16 cellular contexts compared by ENCODE assay signal in the genomic region with DNA sequence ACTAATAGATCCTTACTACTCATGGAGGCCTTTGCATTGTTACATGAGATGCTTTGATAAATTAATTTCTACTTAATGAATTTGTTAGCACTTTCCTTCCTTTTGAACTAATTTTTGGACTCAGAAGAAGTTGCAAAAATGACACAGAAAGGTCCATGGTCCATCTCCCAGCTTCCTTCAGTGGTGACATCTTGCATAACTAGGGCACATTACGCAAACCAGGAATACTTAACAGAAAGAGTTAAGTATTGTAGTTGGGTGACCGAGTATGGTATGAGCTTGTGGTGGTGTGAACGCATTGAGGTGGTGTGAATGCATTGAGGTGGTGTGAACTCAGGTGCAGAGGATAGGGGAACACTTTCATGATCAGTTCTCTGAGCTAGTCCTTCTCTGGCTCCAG.
DNase-seq lines count a peak whose midpoint lies in the region; ATAC-seq, FAIRE-seq and TF ChIP-seq lines count a peak whose summit lies in the region.
"Had no signal": no experiment of that assay in that cellular context is flagged by ENCODE, and none has a peak within 500 bp of the region (broad histone marks: within the 10 kb centered on the region; RNA-seq: fewer than 3 reads in every experiment).

No MANE protein-coding gene starts in this region.

- no peaks in the 10 kb centered on the region for H3K9me2 ChIP-seq in MM.1S (replicated peaks; ENCODE audit: insufficient read depth, low read length)

- no peak overlapping the region for H4K5ac ChIP-seq in H1 (ENCODE audit: insufficient read length, low read depth, low read length)

- H3K23me2 ChIP-seq in H1 (ENCODE audit: low read depth, low read length) = no peaks in the 10 kb centered on the region

- TF ChIP-seq POLR2A in H1 (IDR thresholded peaks at IDR 0.05; ENCODE audit: control extremely low read depth in 1 of 2, low read depth in 2 of 2, low read length in 2 of 2) = no peak

- no peak for TF ChIP-seq CTCF in H1 (IDR thresholded peaks at IDR 0.05; ENCODE audit: control extremely low read depth in 1 of 3, insufficient read depth in 1 of 3, low read depth in 1 of 3, low read length in 3 of 3)
- no peak for TF ChIP-seq CTCF in lung (IDR thresholded peaks at IDR 0.05; ENCODE audit: control extremely low read depth, extremely low read depth)
- TF ChIP-seq CTCF in A673 (conservative IDR thresholded peaks at IDR 0.05; ENCODE audit: low read depth, low read length) = no peak
- no peak for TF ChIP-seq CTCF in MM.1S (IDR thresholded peaks at IDR 0.05; ENCODE audit: low read length)

- H3K9me3 ChIP-seq in H1 (ENCODE audit: insufficient read depth in 2 of 2, low read depth in 1 of 2, low read length in 1 of 2) (no peaks in the 10 kb centered on the region), lung (ENCODE audit: control insufficient read depth in 2 of 2, insufficient read depth in 1 of 2, low read length in 1 of 2) (no peaks in the 10 kb centered on the region), A673 (ENCODE audit: low read depth, low read length, poor library complexity, severe bottlenecking) (no peaks in the 10 kb centered on the region), MM.1S (replicated peaks; ENCODE audit: insufficient read depth, low read length) (no peaks in the 10 kb centered on the region)
- H3K9me3 ChIP-seq: A549, HAP-1 had no signal

- H2BK5ac ChIP-seq in H1 (ENCODE audit: low read depth, low read length) = no peak overlapping the region

- POLR2A ChIA-PET in H1 (lab: Charles Lee; ENCODE audit: partially characterized antibody) (no interaction called here), A673 (lab: Charles Lee; ENCODE audit: low non-redundant PET) (no interaction called here)

- H3K4ac ChIP-seq in H1 (replicated peaks; ENCODE audit: insufficient read length, low read depth, low read length) = no peak overlapping the region

- H3K23ac ChIP-seq in H1 (ENCODE audit: insufficient read length) = no peak overlapping the region

- CTCF ChIA-PET in H1 (lab: Charles Lee; ENCODE audit: partially characterized antibody) = interaction anchor here (0.6 to 1.2 kb wide), 4 partner anchors 15 to 388 kb away, joined by 3 read pairs; no protein-coding TSS in a partner anchor
- CTCF ChIA-PET in A673 (lab: Charles Lee) = no interaction called here

- H2BK12ac ChIP-seq in H1 (ENCODE audit: low read depth, low read length) = no peak overlapping the region

- H3K27ac ChIP-seq in H1 (ENCODE audit: low read depth, low read length) (no peak overlapping the region), lung (ENCODE audit: low read depth in 1 of 2, low read length in 1 of 2) (no peak overlapping the region), A673 (ENCODE audit: low read depth, low read length, poor library complexity, severe bottlenecking) (no peak overlapping the region), MM.1S (ENCODE audit: low read length) (no peak overlapping the region)
- H3K27ac ChIP-seq: GM23248 had no signal

- no peak overlapping the region for H4K8ac ChIP-seq in H1 (ENCODE audit: extremely low read depth, insufficient read depth, low read length)

- no peaks in the 10 kb centered on the region; a peak in 1 of 7 replicates for H3K4me1 ChIP-seq in H1 (replicated peaks in 1 of 4; ENCODE audit: control insufficient read depth in 3 of 4, insufficient read depth in 4 of 4, low read length in 3 of 4)
- peaks cover 0 to 18% of the 10 kb centered on the region in 2 donors for H3K4me1 ChIP-seq in lung (ENCODE audit: control insufficient read depth in 2 of 2, insufficient read depth in 2 of 2, low read length in 2 of 2)
- no peaks in the 10 kb centered on the region for H3K4me1 ChIP-seq in A673 (ENCODE audit: insufficient read depth, low read length, poor library complexity, severe bottlenecking)
- H3K4me1 ChIP-seq in MM.1S (ENCODE audit: low read length) = no peaks in the 10 kb centered on the region
- H3K4me1 ChIP-seq: A549, HAP-1 had no signal

- no peak overlapping the region for H4K91ac ChIP-seq in H1 (replicated peaks; ENCODE audit: insufficient read length, low read length)

- no peak overlapping the region for H3K9ac ChIP-seq in H1 (replicated peaks in 1 of 4; ENCODE audit: extremely low read depth in 1 of 4, low read depth in 3 of 4, low read length in 3 of 4)
- no peak overlapping the region for H3K9ac ChIP-seq in MM.1S (ENCODE audit: low read length)
- H3K9ac ChIP-seq: GM23248 had no signal

- TF ChIP-seq EP300 in H1 (IDR thresholded peaks at IDR 0.05; ENCODE audit: borderline replicate concordance in 1 of 2, low read depth in 2 of 2, low read length in 2 of 2) = no peak

- H3K79me1 ChIP-seq in H1 (ENCODE audit: low read depth, low read length) = no peaks in the 10 kb centered on the region

- 87% methylated on average over 3 of the region's 3 CpGs; no CpG with 5 or more reads in 1 of the 2 experiments for WGBS in H1 (ENCODE audit: extremely low coverage in 1 of 2, insufficient coverage in 1 of 2, insufficient read length in 1 of 2, insufficient replicate concordance in 2 of 2, low coverage in 1 of 2, low lambda C conversion rate in 2 of 2, missing lambda C conversion rate in 1 of 2), 2 experiments
- 80 to 87% methylated on average over 3 of the region's 3 CpGs for WGBS in lung, 2 donors

- H2BK20ac ChIP-seq in H1 (ENCODE audit: low read length) = no peak overlapping the region

- H2AK5ac ChIP-seq in H1 (ENCODE audit: low read depth, low read length) = no peak overlapping the region

- no peak overlapping the region for H2BK120ac ChIP-seq in H1 (replicated peaks; ENCODE audit: low read depth, low read length)

- no peak for ATAC-seq in lung (ENCODE audit: insufficient read depth, low FRiP score)
- ATAC-seq: A549; CD8-positive, alpha-beta T cell had no signal

- H3K4me3 ChIP-seq in H1 (ENCODE audit: extremely low read depth in 1 of 4, insufficient read depth in 2 of 4, low read depth in 3 of 4, low read length in 4 of 4) (no peak overlapping the region), lung (no peak overlapping the region), A673 (ENCODE audit: low read depth, low read length, poor library complexity, severe bottlenecking) (no peak overlapping the region), MM.1S (ENCODE audit: low read length) (no peak overlapping the region)
- H3K4me3 ChIP-seq: A549, GM23248, HAP-1 had no signal

- H3K36me3 ChIP-seq in H1 (ENCODE audit: control insufficient read depth in 2 of 4, insufficient read depth in 4 of 4, low read length in 3 of 4) = no peaks in the 10 kb centered on the region
- no peaks in the 10 kb centered on the region for H3K36me3 ChIP-seq in lung (ENCODE audit: control insufficient read depth in 2 of 2, insufficient read depth in 2 of 2, low read length in 2 of 2)
- H3K36me3 ChIP-seq in A673 (ENCODE audit: insufficient read depth, low read length, poor library complexity, severe bottlenecking) = no peaks in the 10 kb centered on the region
- no peaks in the 10 kb centered on the region for H3K36me3 ChIP-seq in MM.1S (replicated peaks; ENCODE audit: insufficient read depth, low read length)
- H3K36me3 ChIP-seq: HAP-1 had no signal

- intact Hi-C loops in A673 (cut with micrococcal nuclease; ENCODE audit: unreplicated experiment) = no loop called here

- H2BK15ac ChIP-seq in H1 (ENCODE audit: low read length) = no peak overlapping the region

- H3K27me3 ChIP-seq in H1 (replicated peaks in 1 of 4; ENCODE audit: control insufficient read depth in 3 of 4, extremely low read depth in 1 of 4, insufficient read depth in 3 of 4, low read length in 3 of 4) = no peaks in the 10 kb centered on the region
- no peaks in the 10 kb centered on the region for H3K27me3 ChIP-seq in lung (ENCODE audit: control insufficient read depth, insufficient read depth)
- no peaks in the 10 kb centered on the region for H3K27me3 ChIP-seq in A673 (replicated peaks; ENCODE audit: insufficient read depth, low read depth, low read length, poor library complexity)
- no peaks in the 10 kb centered on the region for H3K27me3 ChIP-seq in MM.1S (replicated peaks; ENCODE audit: insufficient read depth, low read length)

- H3K4me2 ChIP-seq in H1 (ENCODE audit: insufficient read depth in 1 of 2, low read depth in 2 of 2, low read length in 2 of 2) (no peak overlapping the region), MM.1S (ENCODE audit: low read depth, low read length) (no peak overlapping the region)
- H3K4me2 ChIP-seq: A549 had no signal

- H3K14ac ChIP-seq in H1 (ENCODE audit: insufficient read length) = no peak overlapping the region

- TF ChIP-seq RAD21 in H1 (IDR thresholded peaks at IDR 0.05 in 1 of 2, conservative IDR thresholded peaks at IDR 0.05 in 1 of 2; ENCODE audit: low read depth in 2 of 2, low read length in 2 of 2) = no peak

- H3K56ac ChIP-seq in H1 (replicated peaks; ENCODE audit: insufficient read length, low read depth, low read length) = no peak overlapping the region

- no peak overlapping the region for H3K18ac ChIP-seq in H1 (ENCODE audit: extremely low read depth, low read length)

- no TSS peak for BruUV-seq in A673 (replicated peaks; lab: Mats Ljungman, UMichigan)

- H3F3A ChIP-seq in MM.1S (ENCODE audit: insufficient read depth, low read length) = no peaks in the 10 kb centered on the region

- H3K79me2 ChIP-seq in H1 (ENCODE audit: control insufficient read depth in 1 of 2, insufficient read depth in 2 of 2, low read length in 2 of 2) = no peaks in the 10 kb centered on the region
- no peaks in the 10 kb centered on the region for H3K79me2 ChIP-seq in MM.1S (ENCODE audit: low read length)

- peak; percentile 85 for FAIRE-seq in HTR-8/SVneo (lab: Jason Lieb, UNC)
- FAIRE-seq in H1 (lab: Jason Lieb, UNC) = no peak
- FAIRE-seq: A549, GM19239 had no signal

- H2AFZ ChIP-seq in H1 (ENCODE audit: low read length) (no peak overlapping the region), MM.1S (ENCODE audit: low read length) (no peak overlapping the region)
- H2AFZ ChIP-seq: GM23248 had no signal

- DNase-seq in H4 (ENCODE audit: low spot score) = peak; percentile 2
- DNase-seq in HTR-8/SVneo (ENCODE audit: insufficient read length, low spot score) = no peak
- no peak for DNase-seq in H1 (ENCODE audit: low read depth in 1 of 2, low spot score in 2 of 2)
- peak; percentile 25 for DNase-seq in lung (ENCODE audit: low spot score)
- DNase-seq in A673 (ENCODE audit: low spot score) = no peak
- no peak for DNase-seq in cerebellum (ENCODE audit: low spot score)
- DNase-seq in MM.1S = no peak
- DNase-seq: CD8-positive, alpha-beta T cell; COR-L47; DND-41; GDM1; GM23248; HFFc6 had no signal

- H4K20me1 ChIP-seq in H1 (replicated peaks in 1 of 2; ENCODE audit: control insufficient read depth in 1 of 2, insufficient read depth in 2 of 2, low read length in 2 of 2) = no peaks in the 10 kb centered on the region
- no peaks in the 10 kb centered on the region for H4K20me1 ChIP-seq in MM.1S (ENCODE audit: insufficient read depth, low read length)

TF ChIP-seq in H1, 55 proteins besides CTCF, POLR2A, EP300 and RAD21:
- TF ChIP-seq EGR1 (IDR thresholded peaks at IDR 0.05; ENCODE audit: borderline replicate concordance, low read depth, low read length) (no peak), BACH1 (IDR thresholded peaks at IDR 0.05; ENCODE audit: low read length) (0 out of 2 replicates have a peak, but pooled peaks have one; percentile 17)

Comparison
In these comparisons a context has a peak if more than half of its experiments do, and no peak if none do; other contexts are left out.
1. DNase-seq: peak in H4 (single experiment) and lung (single experiment); none in HTR-8/SVneo (single experiment), H1 (0 of 2), A673 (single experiment), cerebellum (single experiment) and MM.1S (single experiment).